1 cellular context compared by ENCODE assay signal in genomic region chr20:36162272-36162966, GRCh38.
TF ChIP-seq lines count a peak whose summit lies in the region.

No MANE protein-coding gene starts in this region.

TF ChIP-seq in HCT116, 20 proteins besides CTCF, POLR2A, EP300 and RAD21 (continued from another document):
- TF ChIP-seq ATF3 (IDR thresholded peaks at IDR 0.05) (no peak), MAX (IDR thresholded peaks at IDR 0.05) (no peak), ZFX (IDR thresholded peaks at IDR 0.05) (no peak)
TF ChIP-seq in HCT116: peak in this region for 0.
